ENCODE assay signal across 1 cellular context in the genomic region with DNA sequence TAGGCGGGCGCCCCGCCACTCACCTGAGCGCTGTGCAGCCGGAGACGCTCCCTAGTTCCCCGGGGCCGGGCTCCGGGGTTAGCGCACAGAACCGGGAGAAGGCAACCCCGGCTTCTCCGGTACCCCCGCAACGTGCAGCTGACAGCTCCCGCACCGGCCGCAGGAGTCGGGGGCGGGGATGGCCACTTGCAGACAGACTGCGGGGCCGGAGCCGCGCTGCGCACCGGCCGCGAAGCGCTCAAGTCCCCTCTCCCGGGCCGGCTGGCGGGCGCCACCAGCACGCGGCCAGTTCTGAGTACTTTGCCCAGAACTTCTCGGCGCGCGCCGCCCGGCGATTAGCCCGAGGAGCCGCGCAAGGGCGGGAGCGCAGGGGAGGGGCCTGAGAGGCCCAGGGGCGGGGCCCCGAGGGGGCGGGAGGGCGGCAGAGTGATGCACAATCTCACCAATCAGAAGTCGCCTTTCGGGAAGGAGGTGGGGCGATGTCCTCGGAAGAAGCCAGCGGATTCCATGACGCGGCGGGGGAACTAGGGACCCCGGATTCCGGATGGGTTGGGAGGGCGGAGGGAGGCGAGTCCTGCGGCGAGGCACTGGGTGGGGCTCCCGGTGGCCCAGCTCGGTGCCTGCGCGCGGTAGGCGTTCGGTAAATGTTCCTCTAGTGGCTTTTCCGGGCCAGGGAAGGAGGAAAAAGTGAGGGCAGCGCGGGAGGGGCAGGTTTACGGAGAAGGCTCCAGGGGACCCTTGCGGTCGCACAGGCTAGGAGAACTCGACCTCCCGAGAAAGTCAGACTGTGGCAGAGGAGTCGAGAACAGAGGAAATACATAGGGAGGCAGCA.
A peak's percentile ranks its signal among the peaks of the same experiment; 100 is the strongest.
TF ChIP-seq lines count a peak whose summit lies in the region.

A gene with protein sequence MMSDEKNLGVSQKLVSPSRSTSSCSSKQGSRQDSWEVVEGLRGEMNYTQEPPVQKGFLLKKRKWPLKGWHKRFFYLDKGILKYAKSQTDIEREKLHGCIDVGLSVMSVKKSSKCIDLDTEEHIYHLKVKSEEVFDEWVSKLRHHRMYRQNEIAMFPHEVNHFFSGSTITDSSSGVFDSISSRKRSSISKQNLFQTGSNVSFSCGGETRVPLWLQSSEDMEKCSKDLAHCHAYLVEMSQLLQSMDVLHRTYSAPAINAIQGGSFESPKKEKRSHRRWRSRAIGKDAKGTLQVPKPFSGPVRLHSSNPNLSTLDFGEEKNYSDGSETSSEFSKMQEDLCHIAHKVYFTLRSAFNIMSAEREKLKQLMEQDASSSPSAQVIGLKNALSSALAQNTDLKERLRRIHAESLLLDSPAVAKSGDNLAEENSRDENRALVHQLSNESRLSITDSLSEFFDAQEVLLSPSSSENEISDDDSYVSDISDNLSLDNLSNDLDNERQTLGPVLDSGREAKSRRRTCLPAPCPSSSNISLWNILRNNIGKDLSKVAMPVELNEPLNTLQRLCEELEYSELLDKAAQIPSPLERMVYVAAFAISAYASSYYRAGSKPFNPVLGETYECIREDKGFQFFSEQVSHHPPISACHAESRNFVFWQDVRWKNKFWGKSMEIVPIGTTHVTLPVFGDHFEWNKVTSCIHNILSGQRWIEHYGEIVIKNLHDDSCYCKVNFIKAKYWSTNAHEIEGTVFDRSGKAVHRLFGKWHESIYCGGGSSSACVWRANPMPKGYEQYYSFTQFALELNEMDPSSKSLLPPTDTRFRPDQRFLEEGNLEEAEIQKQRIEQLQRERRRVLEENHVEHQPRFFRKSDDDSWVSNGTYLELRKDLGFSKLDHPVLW (minus strand): TSS at position 316 of the 832 bp plus-strand sequence. CDS start 87,706 bp downstream, outside the sequence.

TF ChIP-seq in HepG2, 621 proteins besides CTCF, POLR2A, EP300 and RAD21 (continued from another document and continues in another):
- TF ChIP-seq, protein P1, sequence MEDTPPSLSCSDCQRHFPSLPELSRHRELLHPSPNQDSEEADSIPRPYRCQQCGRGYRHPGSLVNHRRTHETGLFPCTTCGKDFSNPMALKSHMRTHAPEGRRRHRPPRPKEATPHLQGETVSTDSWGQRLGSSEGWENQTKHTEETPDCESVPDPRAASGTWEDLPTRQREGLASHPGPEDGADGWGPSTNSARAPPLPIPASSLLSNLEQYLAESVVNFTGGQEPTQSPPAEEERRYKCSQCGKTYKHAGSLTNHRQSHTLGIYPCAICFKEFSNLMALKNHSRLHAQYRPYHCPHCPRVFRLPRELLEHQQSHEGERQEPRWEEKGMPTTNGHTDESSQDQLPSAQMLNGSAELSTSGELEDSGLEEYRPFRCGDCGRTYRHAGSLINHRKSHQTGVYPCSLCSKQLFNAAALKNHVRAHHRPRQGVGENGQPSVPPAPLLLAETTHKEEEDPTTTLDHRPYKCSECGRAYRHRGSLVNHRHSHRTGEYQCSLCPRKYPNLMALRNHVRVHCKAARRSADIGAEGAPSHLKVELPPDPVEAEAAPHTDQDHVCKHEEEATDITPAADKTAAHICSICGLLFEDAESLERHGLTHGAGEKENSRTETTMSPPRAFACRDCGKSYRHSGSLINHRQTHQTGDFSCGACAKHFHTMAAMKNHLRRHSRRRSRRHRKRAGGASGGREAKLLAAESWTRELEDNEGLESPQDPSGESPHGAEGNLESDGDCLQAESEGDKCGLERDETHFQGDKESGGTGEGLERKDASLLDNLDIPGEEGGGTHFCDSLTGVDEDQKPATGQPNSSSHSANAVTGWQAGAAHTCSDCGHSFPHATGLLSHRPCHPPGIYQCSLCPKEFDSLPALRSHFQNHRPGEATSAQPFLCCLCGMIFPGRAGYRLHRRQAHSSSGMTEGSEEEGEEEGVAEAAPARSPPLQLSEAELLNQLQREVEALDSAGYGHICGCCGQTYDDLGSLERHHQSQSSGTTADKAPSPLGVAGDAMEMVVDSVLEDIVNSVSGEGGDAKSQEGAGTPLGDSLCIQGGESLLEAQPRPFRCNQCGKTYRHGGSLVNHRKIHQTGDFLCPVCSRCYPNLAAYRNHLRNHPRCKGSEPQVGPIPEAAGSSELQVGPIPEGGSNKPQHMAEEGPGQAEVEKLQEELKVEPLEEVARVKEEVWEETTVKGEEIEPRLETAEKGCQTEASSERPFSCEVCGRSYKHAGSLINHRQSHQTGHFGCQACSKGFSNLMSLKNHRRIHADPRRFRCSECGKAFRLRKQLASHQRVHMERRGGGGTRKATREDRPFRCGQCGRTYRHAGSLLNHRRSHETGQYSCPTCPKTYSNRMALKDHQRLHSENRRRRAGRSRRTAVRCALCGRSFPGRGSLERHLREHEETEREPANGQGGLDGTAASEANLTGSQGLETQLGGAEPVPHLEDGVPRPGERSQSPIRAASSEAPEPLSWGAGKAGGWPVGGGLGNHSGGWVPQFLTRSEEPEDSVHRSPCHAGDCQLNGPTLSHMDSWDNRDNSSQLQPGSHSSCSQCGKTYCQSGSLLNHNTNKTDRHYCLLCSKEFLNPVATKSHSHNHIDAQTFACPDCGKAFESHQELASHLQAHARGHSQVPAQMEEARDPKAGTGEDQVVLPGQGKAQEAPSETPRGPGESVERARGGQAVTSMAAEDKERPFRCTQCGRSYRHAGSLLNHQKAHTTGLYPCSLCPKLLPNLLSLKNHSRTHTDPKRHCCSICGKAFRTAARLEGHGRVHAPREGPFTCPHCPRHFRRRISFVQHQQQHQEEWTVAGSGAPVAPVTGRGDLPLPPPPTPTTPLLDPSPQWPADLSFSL (CRISPR knock-in tag; IDR thresholded peaks at IDR 0.05), result no peak
- TF ChIP-seq MBD4 (IDR thresholded peaks at IDR 0.05; ENCODE audit: borderline replicate concordance, low read length) (no peak), HMG20B (CRISPR knock-in tag; conservative IDR thresholded peaks at IDR 0.05) (no peak), ZNF556 (CRISPR knock-in tag; IDR thresholded peaks at IDR 0.05; ENCODE audit: borderline replicate concordance) (no peak), ZBED4 (CRISPR knock-in tag; IDR thresholded peaks at IDR 0.05; ENCODE audit: borderline replicate concordance) (no peak), ZNF33A (CRISPR knock-in tag; IDR thresholded peaks at IDR 0.05; ENCODE audit: borderline replicate concordance) (no peak), NRL (CRISPR knock-in tag; IDR thresholded peaks at IDR 0.05; ENCODE audit: borderline replicate concordance) (no peak; the same call in 1 of the 2 replicates), TARDBP (CRISPR knock-in tag; IDR thresholded peaks at IDR 0.05) (peak; percentile 16; the same call in 1 of the 2 replicates), IKZF1 (IDR thresholded peaks at IDR 0.05) (no peak), ZBTB26 (CRISPR knock-in tag; IDR thresholded peaks at IDR 0.05; ENCODE audit: borderline replicate concordance) (no peak), KAT8 (CRISPR knock-in tag; IDR thresholded peaks at IDR 0.05) (peak; percentile 40; the same call in 1 of the 2 replicates), ZNF180 (CRISPR knock-in tag; IDR thresholded peaks at IDR 0.05; ENCODE audit: borderline replicate concordance, low read depth) (no peak), ZNF737 (CRISPR knock-in tag; IDR thresholded peaks at IDR 0.05; ENCODE audit: borderline replicate concordance) (no peak), PREB (CRISPR knock-in tag; IDR thresholded peaks at IDR 0.05) (no peak), YEATS4 (CRISPR knock-in tag; IDR thresholded peaks at IDR 0.05; ENCODE audit: borderline replicate concordance) (peak; percentile 58; the same call in 1 of the 2 replicates), ZNF501 (CRISPR knock-in tag; IDR thresholded peaks at IDR 0.05) (peak; percentile 25; the same call in 1 of the 2 replicates), ETS1 (CRISPR knock-in tag; IDR thresholded peaks at IDR 0.05) (no peak), CBX5 (CRISPR knock-in tag; IDR thresholded peaks at IDR 0.05; ENCODE audit: borderline replicate concordance) (no peak), PHF20 (CRISPR knock-in tag; IDR thresholded peaks at IDR 0.05) (no peak; the same call in 1 of the 2 replicates), LBX2 (CRISPR knock-in tag; IDR thresholded peaks at IDR 0.05; ENCODE audit: borderline replicate concordance) (0 out of 2 replicates have a peak, but pooled peaks have one; percentile 45)
- TF ChIP-seq, protein P2, sequence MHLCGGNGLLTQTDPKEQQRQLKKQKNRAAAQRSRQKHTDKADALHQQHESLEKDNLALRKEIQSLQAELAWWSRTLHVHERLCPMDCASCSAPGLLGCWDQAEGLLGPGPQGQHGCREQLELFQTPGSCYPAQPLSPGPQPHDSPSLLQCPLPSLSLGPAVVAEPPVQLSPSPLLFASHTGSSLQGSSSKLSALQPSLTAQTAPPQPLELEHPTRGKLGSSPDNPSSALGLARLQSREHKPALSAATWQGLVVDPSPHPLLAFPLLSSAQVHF (CRISPR knock-in tag; IDR thresholded peaks at IDR 0.05), result no peak
- TF ChIP-seq, protein P3, sequence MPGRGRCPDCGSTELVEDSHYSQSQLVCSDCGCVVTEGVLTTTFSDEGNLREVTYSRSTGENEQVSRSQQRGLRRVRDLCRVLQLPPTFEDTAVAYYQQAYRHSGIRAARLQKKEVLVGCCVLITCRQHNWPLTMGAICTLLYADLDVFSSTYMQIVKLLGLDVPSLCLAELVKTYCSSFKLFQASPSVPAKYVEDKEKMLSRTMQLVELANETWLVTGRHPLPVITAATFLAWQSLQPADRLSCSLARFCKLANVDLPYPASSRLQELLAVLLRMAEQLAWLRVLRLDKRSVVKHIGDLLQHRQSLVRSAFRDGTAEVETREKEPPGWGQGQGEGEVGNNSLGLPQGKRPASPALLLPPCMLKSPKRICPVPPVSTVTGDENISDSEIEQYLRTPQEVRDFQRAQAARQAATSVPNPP (CRISPR knock-in tag; IDR thresholded peaks at IDR 0.05), result peak; percentile 81
